In genomic region chr9:124368692-124369091, GRCh38 we compare ENCODE assay signal across 15 cellular contexts.
"Had no signal": no experiment of that assay in that cellular context is flagged by ENCODE, and none has a peak within 500 bp of the region (broad histone marks: within the 10 kb centered on the region; RNA-seq: fewer than 3 reads in every experiment).

No MANE protein-coding gene starts in this region.

- DNase-seq: activated CD4-positive, alpha-beta memory T cell treated with anti-CD3 and anti-CD28 coated beads for 36 hours; activated naive CD4-positive, alpha-beta T cell treated with Interleukin-2 at 50 U/mL for 16 hours; cerebellar nuclear complex; cortex of kidney; heart left ventricle; mesenchymal stem cell; natural killer cell; sigmoid colon; stimulated activated CD4-positive, alpha-beta T cell treated with anti-CD3 and anti-CD28 coated beads, Interleukin-4, amount 100 ng/mL, for 4 hours; stimulated activated naive CD4-positive, alpha-beta T cell treated with Interleukin-2 at 50 U/mL for 16 hours; SW 1271; tibial artery; WERI-Rb-1 had no signal

- H3K27me3 Mint-ChIP-seq: activated CD4-positive, alpha-beta memory T cell treated with anti-CD3 and anti-CD28 coated beads for 36 hours had no signal

- H3K9me3 Mint-ChIP-seq: activated CD4-positive, alpha-beta memory T cell treated with anti-CD3 and anti-CD28 coated beads for 36 hours; activated T-helper 2 cell treated with anti-CD3 and anti-CD28 coated beads, Interferon-gamma antibody, Interleukin-2, Interleukin-4, amounts not matched to agents 10 μg/mL and 5 μg/mL and 100 μg/mL, durations not matched to agents 14 hours and 24 hours and 36 hours; natural killer cell had no signal

- H3K27ac Mint-ChIP-seq: activated CD4-positive, alpha-beta memory T cell treated with anti-CD3 and anti-CD28 coated beads for 36 hours; activated T-helper 2 cell treated with anti-CD3 and anti-CD28 coated beads, Interferon-gamma antibody, Interleukin-2, Interleukin-4, amounts not matched to agents 10 μg/mL and 5 μg/mL and 100 μg/mL, durations not matched to agents 14 hours and 24 hours and 36 hours had no signal

- H3K4me3 Mint-ChIP-seq: activated CD4-positive, alpha-beta memory T cell treated with anti-CD3 and anti-CD28 coated beads for 36 hours; natural killer cell had no signal

- ATAC-seq: gastroesophageal sphincter, natural killer cell had no signal

- H3K36me3 Mint-ChIP-seq: natural killer cell had no signal
